ENCODE assay signal across 9 cellular contexts in genomic region chr2:8535821-8536685, GRCh38.
DNase-seq lines count a peak whose midpoint lies in the region; ATAC-seq and TF ChIP-seq lines count a peak whose summit lies in the region.
"Had no signal": no experiment of that assay in that cellular context is flagged by ENCODE, and none has a peak within 500 bp of the region (broad histone marks: within the 10 kb centered on the region; RNA-seq: fewer than 3 reads in every experiment).

No MANE protein-coding gene starts in this region.

- no peak for TF ChIP-seq POLR2A in vagina (IDR thresholded peaks at IDR 0.05)

- TF ChIP-seq CTCF in lower lobe of right lung (IDR thresholded peaks at IDR 0.05) (no peak), vagina (IDR thresholded peaks at IDR 0.05) (no peak)

- DNase-seq in Right ventricle myocardium inferior (ENCODE audit: missing footprints) = peak; percentile 45
- no peak for DNase-seq in Right ventricle myocardium superior
- DNase-seq in activated naive CD4-positive, alpha-beta T cell treated with anti-CD3 and anti-CD28 coated beads, Interleukin-2, amount 10 ng/mL, durations not matched to agents 7 days and 5 days = peak; percentile 19
- no peak for DNase-seq in lower lobe of right lung
- DNase-seq in vagina (ENCODE audit: extremely low spot score in 2 of 2) = no peak
- no peak for DNase-seq in LoVo (ENCODE audit: low spot score)
- no peak for DNase-seq in NCI-H82 (lab: John Stamatoyannopoulos, UW)

- intact Hi-C loops in Right ventricle myocardium inferior (cut with DNase I) = no loop called here
- intact Hi-C loops in Right ventricle myocardium superior (cut with DNase I) = no loop called here
- intact Hi-C loops in lower lobe of right lung (cut with DNase I) = no loop called here
- intact Hi-C loops in vagina (cut with DNase I) = loop anchor here (5.0 kb wide), 1 partner anchor 146 kb away; the partner anchor contains the start of gene ID2

- peaks cover 46% of the 10 kb centered on the region for H3K4me1 Mint-ChIP-seq in activated naive CD4-positive, alpha-beta T cell treated with anti-CD3 and anti-CD28 coated beads, Interleukin-2, amount 10 ng/mL, durations not matched to agents 7 days and 5 days

- H3K4me1 ChIP-seq in lower lobe of right lung (peaks cover 71% of the 10 kb centered on the region), vagina (peaks cover 60% of the 10 kb centered on the region)

- H3K27me3 Mint-ChIP-seq in activated naive CD4-positive, alpha-beta T cell treated with anti-CD3 and anti-CD28 coated beads, Interleukin-2, amount 10 ng/mL, durations not matched to agents 7 days and 5 days = peaks cover 4% of the 10 kb centered on the region

- H3K27ac ChIP-seq in lower lobe of right lung = peak overlapping the region; percentile 77
- peak overlapping the region; percentile 69 for H3K27ac ChIP-seq in vagina

- H3K4me3 Mint-ChIP-seq in activated naive CD4-positive, alpha-beta T cell treated with anti-CD3 and anti-CD28 coated beads, Interleukin-2, amount 10 ng/mL, durations not matched to agents 7 days and 5 days = no peak overlapping the region

- H3K27me3 ChIP-seq in lower lobe of right lung (ENCODE audit: low read depth) (no peaks in the 10 kb centered on the region), vagina (no peaks in the 10 kb centered on the region)
- H3K27me3 ChIP-seq: pancreas had no signal

- H3K9me3 Mint-ChIP-seq in activated naive CD4-positive, alpha-beta T cell treated with anti-CD3 and anti-CD28 coated beads, Interleukin-2, amount 10 ng/mL, durations not matched to agents 7 days and 5 days = peaks cover 16% of the 10 kb centered on the region

- H3K36me3 Mint-ChIP-seq in activated naive CD4-positive, alpha-beta T cell treated with anti-CD3 and anti-CD28 coated beads, Interleukin-2, amount 10 ng/mL, durations not matched to agents 7 days and 5 days = peaks cover 8% of the 10 kb centered on the region

- CTCF ChIA-PET in activated naive CD4-positive, alpha-beta T cell treated with anti-CD3 and anti-CD28 coated beads, Interleukin-2, amount 10 ng/mL, durations not matched to agents 7 days and 5 days (lab: Charles Lee) = interaction anchor here (1.5 kb wide), 1 partner anchor 10 kb away, joined by 4 read pairs; no protein-coding TSS in a partner anchor

- H3K27ac Mint-ChIP-seq in activated naive CD4-positive, alpha-beta T cell treated with anti-CD3 and anti-CD28 coated beads, Interleukin-2, amount 10 ng/mL, durations not matched to agents 7 days and 5 days = no peak overlapping the region

- H3K4me3 ChIP-seq in lower lobe of right lung = no peak overlapping the region
- no peak overlapping the region for H3K4me3 ChIP-seq in vagina
- H3K4me3 ChIP-seq: pancreas had no signal

- H3K36me3 ChIP-seq in lower lobe of right lung = no peaks in the 10 kb centered on the region
- H3K36me3 ChIP-seq in vagina = no peaks in the 10 kb centered on the region
- H3K36me3 ChIP-seq: pancreas had no signal

- peaks cover 9% of the 10 kb centered on the region for H3K9me3 ChIP-seq in lower lobe of right lung
- peaks cover 6% of the 10 kb centered on the region for H3K9me3 ChIP-seq in vagina
- H3K9me3 ChIP-seq: pancreas had no signal

- ATAC-seq in Right ventricle myocardium inferior (no peak), Right ventricle myocardium superior (ENCODE audit: poor library complexity) (no peak), lower lobe of right lung (no peak), GM18873 (IDR thresholded peaks at IDR 0.05; ENCODE audit: low FRiP score, unreplicated experiment) (no peak)

Comparison
In these comparisons a context has a peak if more than half of its experiments do, and no peak if none do; other contexts are left out.
1. DNase-seq: peak in Right ventricle myocardium inferior (single experiment) and activated naive CD4-positive, alpha-beta T cell treated with anti-CD3 and anti-CD28 coated beads, Interleukin-2, amount 10 ng/mL, durations not matched to agents 7 days and 5 days (single experiment); none in Right ventricle myocardium superior (single experiment), lower lobe of right lung (single experiment), vagina (0 of 2), LoVo (single experiment) and NCI-H82 (single experiment).